Comparison of ENCODE assay signal across 16 cellular contexts in the genomic region with DNA sequence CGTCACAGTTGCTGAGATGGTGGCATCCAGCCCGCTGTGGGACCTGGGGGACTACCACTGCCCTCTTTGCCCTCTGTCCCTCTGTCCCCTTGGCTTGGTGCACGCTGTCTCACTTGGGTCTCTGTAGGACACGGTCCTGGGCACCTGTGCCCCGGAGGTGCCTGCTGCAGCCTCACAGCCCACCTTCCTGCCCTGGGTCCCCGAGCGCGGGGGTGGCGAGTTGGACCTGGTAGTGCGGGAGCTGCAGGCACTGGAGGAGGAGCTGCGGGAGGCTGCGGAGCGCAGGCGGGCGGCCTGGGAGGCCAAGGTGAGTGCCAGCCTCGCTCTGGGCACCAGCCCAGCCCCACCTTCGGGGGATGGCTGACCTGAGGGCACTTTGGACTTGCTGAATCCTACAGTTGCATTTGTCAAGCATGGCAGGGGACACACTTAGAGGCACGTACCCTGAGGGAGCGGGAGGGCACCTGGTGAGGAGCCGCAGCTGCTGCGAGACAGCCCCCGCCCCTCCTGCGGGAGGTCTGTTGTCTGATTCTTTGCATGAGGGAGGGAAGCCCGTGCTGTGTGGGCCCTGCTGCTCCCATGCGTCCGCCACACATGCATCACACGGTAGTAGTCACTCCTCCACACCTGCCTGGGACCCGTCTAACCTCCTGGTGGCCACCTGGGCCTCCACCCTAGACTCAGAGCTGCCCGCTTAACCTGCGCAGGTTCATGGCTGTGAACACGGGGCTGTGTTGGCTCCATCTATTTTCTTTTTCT. TPM values are rescaled to one million over a fixed set of nuclear protein-coding genes. Genes with fewer than 3 reads are reported as not detected.
DNase-seq lines count a peak whose midpoint lies in the region; ATAC-seq and TF ChIP-seq lines count a peak whose summit lies in the region.
"Had no signal": no experiment of that assay in that cellular context is flagged by ENCODE, and none has a peak within 500 bp of the region (broad histone marks: within the 10 kb centered on the region; RNA-seq: fewer than 3 reads in every experiment).

No MANE protein-coding gene starts in this region.

- TF ChIP-seq CTCF in HEK293 (tag by site-specific recombination; IDR thresholded peaks at IDR 0.05): no peak

- no peak for ATAC-seq in natural killer cell treated with Interleukin-12 subunit alpha and Interleukin-12 subunit beta and Interleukin-15 and Interleukin-18, amount 100 ng/mL, for 72 hours

- DNase-seq in ELF-1 (ENCODE audit: low read depth, low spot score) (peak; percentile 53), HT-29 (ENCODE audit: low spot score) (no peak), iPS-NIHi7 (ENCODE audit: extremely low spot score) (no peak), AG20443 (ENCODE audit: low spot score) (no peak)
- peak; percentile 46 for DNase-seq in natural killer cell treated with Interleukin-12 subunit alpha and Interleukin-12 subunit beta and Interleukin-15 and Interleukin-18, amount 100 ng/mL, for 72 hours (ENCODE audit: low spot score)
- DNase-seq: activated effector memory CD4-positive, alpha-beta T cell treated with anti-CD3 and anti-CD28 coated beads, Interleukin-2, amount 50 U/mL, for 16 hours; DMS79 treated with DMSO at 0.1 percent for 48 hours; effector CD8-positive, alpha-beta T cell; NCI-H1105 treated with DMSO at 0.1 percent for 48 hours; NCI-H748 treated with DMSO at 0.1 percent for 48 hours; nephron progenitor cell; testis had no signal

- CTCF ChIA-PET in HEK293 (lab: Yijun Ruan, JAX): interaction anchor here (0.6 to 1.0 kb wide), 2 partner anchors 18 to 36 kb away, joined by 3 to 6 read pairs; no protein-coding TSS in a partner anchor

- POLR2A ChIA-PET in HEK293 (lab: Yijun Ruan, JAX): no interaction called here

- H3K27ac Mint-ChIP-seq in natural killer cell treated with Interleukin-12 subunit alpha and Interleukin-12 subunit beta and Interleukin-15 and Interleukin-18, amount 100 ng/mL, for 72 hours: no peak overlapping the region
- H3K27ac Mint-ChIP-seq: nephron progenitor cell had no signal

- peaks cover 0 to 15% of the 10 kb centered on the region in 2 experiments; a peak in 1 of 3 replicates for H3K36me3 ChIP-seq in HEK293 (ENCODE audit: control insufficient read depth in 2 of 2, insufficient read depth in 1 of 2, low read length in 2 of 2)

- H3K27me3 Mint-ChIP-seq in natural killer cell treated with Interleukin-12 subunit alpha and Interleukin-12 subunit beta and Interleukin-15 and Interleukin-18, amount 100 ng/mL, for 72 hours: no peaks in the 10 kb centered on the region

- H3K4me3 ChIP-seq in HEK293 (ENCODE audit: low read depth, low read length): no peak overlapping the region
- H3K4me3 ChIP-seq: lung, testis had no signal

- no peaks in the 10 kb centered on the region for H3K9me3 ChIP-seq in HEK293 (ENCODE audit: control insufficient read depth, insufficient read depth, low read depth, low read length)
- H3K9me3 ChIP-seq: testis had no signal

- H3K4me1 ChIP-seq in HEK293 (ENCODE audit: control insufficient read depth, insufficient read depth, low read length): no peaks in the 10 kb centered on the region

- H3K4me1 Mint-ChIP-seq in natural killer cell treated with Interleukin-12 subunit alpha and Interleukin-12 subunit beta and Interleukin-15 and Interleukin-18, amount 100 ng/mL, for 72 hours (ENCODE audit: low read depth in 2 of 2): no peaks in the 10 kb centered on the region

- H3K4me3 Mint-ChIP-seq in natural killer cell treated with Interleukin-12 subunit alpha and Interleukin-12 subunit beta and Interleukin-15 and Interleukin-18, amount 100 ng/mL, for 72 hours: no peak overlapping the region
- H3K4me3 Mint-ChIP-seq: nephron progenitor cell had no signal

- no peaks in the 10 kb centered on the region for H3K9me3 Mint-ChIP-seq in natural killer cell treated with Interleukin-12 subunit alpha and Interleukin-12 subunit beta and Interleukin-15 and Interleukin-18, amount 100 ng/mL, for 72 hours
- H3K9me3 Mint-ChIP-seq: nephron progenitor cell had no signal

- H3K27ac ChIP-seq in HEK293 (ENCODE audit: extremely low read depth, low read depth, low read length) (no peak overlapping the region), cingulate gyrus (ENCODE audit: low read depth, low read length) (peak overlapping the region; percentile 99)
- H3K27ac ChIP-seq: C4-2B, testis had no signal

- H3K36me3 Mint-ChIP-seq in natural killer cell treated with Interleukin-12 subunit alpha and Interleukin-12 subunit beta and Interleukin-15 and Interleukin-18, amount 100 ng/mL, for 72 hours: no peaks in the 10 kb centered on the region

TF ChIP-seq in HEK293, 187 proteins besides CTCF, POLR2A, EP300 and RAD21:
- TF ChIP-seq, protein P1, sequence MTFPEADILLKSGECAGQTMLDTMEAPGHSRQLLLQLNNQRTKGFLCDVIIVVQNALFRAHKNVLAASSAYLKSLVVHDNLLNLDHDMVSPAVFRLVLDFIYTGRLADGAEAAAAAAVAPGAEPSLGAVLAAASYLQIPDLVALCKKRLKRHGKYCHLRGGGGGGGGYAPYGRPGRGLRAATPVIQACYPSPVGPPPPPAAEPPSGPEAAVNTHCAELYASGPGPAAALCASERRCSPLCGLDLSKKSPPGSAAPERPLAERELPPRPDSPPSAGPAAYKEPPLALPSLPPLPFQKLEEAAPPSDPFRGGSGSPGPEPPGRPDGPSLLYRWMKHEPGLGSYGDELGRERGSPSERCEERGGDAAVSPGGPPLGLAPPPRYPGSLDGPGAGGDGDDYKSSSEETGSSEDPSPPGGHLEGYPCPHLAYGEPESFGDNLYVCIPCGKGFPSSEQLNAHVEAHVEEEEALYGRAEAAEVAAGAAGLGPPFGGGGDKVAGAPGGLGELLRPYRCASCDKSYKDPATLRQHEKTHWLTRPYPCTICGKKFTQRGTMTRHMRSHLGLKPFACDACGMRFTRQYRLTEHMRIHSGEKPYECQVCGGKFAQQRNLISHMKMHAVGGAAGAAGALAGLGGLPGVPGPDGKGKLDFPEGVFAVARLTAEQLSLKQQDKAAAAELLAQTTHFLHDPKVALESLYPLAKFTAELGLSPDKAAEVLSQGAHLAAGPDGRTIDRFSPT (tag by site-specific recombination; IDR thresholded peaks at IDR 0.05): peak; percentile 43
- TF ChIP-seq EGR2 (tag by site-specific recombination; IDR thresholded peaks at IDR 0.05; ENCODE audit: low read depth) (0 out of 2 replicates have a peak, but pooled peaks have one; percentile 15), ZIC2 (tag by site-specific recombination; IDR thresholded peaks at IDR 0.05) (0 out of 2 replicates have a peak, but pooled peaks have one; percentile 6), ZNF157 (tag by site-specific recombination; IDR thresholded peaks at IDR 0.05) (no peak), ZFHX2 (tag by site-specific recombination; conservative IDR thresholded peaks at IDR 0.05) (0 out of 2 replicates have a peak, but pooled peaks have one; percentile 17), SCRT1 (tag by site-specific recombination; IDR thresholded peaks at IDR 0.05; ENCODE audit: borderline replicate concordance) (no peak)
- TF ChIP-seq, protein P2, sequence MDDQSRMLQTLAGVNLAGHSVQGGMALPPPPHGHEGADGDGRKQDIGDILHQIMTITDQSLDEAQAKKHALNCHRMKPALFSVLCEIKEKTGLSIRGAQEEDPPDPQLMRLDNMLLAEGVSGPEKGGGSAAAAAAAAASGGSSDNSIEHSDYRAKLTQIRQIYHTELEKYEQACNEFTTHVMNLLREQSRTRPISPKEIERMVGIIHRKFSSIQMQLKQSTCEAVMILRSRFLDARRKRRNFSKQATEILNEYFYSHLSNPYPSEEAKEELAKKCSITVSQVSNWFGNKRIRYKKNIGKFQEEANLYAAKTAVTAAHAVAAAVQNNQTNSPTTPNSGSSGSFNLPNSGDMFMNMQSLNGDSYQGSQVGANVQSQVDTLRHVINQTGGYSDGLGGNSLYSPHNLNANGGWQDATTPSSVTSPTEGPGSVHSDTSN (CRISPR knock-in tag; IDR thresholded peaks at IDR 0.05): no peak

RNA-seq across cellular contexts. Expression of a gene that starts 6.8 kb away (rescaled TPM):
- total RNA-seq in natural killer cell treated with Interleukin-12 subunit alpha and Interleukin-12 subunit beta and Interleukin-15 and Interleukin-18, amount 100 ng/mL, for 72 hours: 10 to 100 TPM; 25.1 to 59.2 TPM
- 112 and 140 TPM in 2 replicates for total RNA-seq in HT-29 (2014; rRNA removed; shearing (Covaris generic))

RNA-seq across cellular contexts. Expression of a gene that starts 11.2 kb away (rescaled TPM):
- total RNA-seq in natural killer cell treated with Interleukin-12 subunit alpha and Interleukin-12 subunit beta and Interleukin-15 and Interleukin-18, amount 100 ng/mL, for 72 hours: 10 to 100 TPM; 39.0 to 82.7 TPM
- 667 and 791 TPM in 2 replicates for total RNA-seq in HT-29 (2014; rRNA removed; shearing (Covaris generic))

RNA-seq across cellular contexts. Expression of a gene that starts 23.2 kb away (rescaled TPM):
- total RNA-seq in natural killer cell treated with Interleukin-12 subunit alpha and Interleukin-12 subunit beta and Interleukin-15 and Interleukin-18, amount 100 ng/mL, for 72 hours: 1 to 10 TPM in 1 of 2 donors, under 1 TPM in 1; 0.98 to 2.2 TPM
- total RNA-seq in HT-29 (2014; rRNA removed; shearing (Covaris generic)): 267 and 274 TPM in 2 replicates

RNA-seq across cellular contexts. Expression of a gene that starts 28.5 kb away (rescaled TPM):
- 1 to 10 TPM; 1.8 to 4.2 TPM for total RNA-seq in natural killer cell treated with Interleukin-12 subunit alpha and Interleukin-12 subunit beta and Interleukin-15 and Interleukin-18, amount 100 ng/mL, for 72 hours
- total RNA-seq in HT-29 (2014; rRNA removed; shearing (Covaris generic)): 0.31 and 0.65 TPM in 2 replicates

Comparison
In these comparisons a context has a peak if more than half of its experiments do, and no peak if none do; other contexts are left out.
1. DNase-seq: peak in ELF-1 (single experiment) and natural killer cell treated with Interleukin-12 subunit alpha and Interleukin-12 subunit beta and Interleukin-15 and Interleukin-18, amount 100 ng/mL, for 72 hours (single experiment); none in HT-29 (single experiment), iPS-NIHi7 (single experiment) and AG20443 (single experiment).
2. RNA of a gene that starts 23.2 kb away (total RNA-seq): 267 to 274 TPM in HT-29; 0.98 to 2.2 TPM in natural killer cell treated with Interleukin-12 subunit alpha and Interleukin-12 subunit beta and Interleukin-15 and Interleukin-18, amount 100 ng/mL, for 72 hours; every median in the first group is over 10 times any median in the second.